Comparison of ENCODE assay signal across 9 cellular contexts in the genomic region with DNA sequence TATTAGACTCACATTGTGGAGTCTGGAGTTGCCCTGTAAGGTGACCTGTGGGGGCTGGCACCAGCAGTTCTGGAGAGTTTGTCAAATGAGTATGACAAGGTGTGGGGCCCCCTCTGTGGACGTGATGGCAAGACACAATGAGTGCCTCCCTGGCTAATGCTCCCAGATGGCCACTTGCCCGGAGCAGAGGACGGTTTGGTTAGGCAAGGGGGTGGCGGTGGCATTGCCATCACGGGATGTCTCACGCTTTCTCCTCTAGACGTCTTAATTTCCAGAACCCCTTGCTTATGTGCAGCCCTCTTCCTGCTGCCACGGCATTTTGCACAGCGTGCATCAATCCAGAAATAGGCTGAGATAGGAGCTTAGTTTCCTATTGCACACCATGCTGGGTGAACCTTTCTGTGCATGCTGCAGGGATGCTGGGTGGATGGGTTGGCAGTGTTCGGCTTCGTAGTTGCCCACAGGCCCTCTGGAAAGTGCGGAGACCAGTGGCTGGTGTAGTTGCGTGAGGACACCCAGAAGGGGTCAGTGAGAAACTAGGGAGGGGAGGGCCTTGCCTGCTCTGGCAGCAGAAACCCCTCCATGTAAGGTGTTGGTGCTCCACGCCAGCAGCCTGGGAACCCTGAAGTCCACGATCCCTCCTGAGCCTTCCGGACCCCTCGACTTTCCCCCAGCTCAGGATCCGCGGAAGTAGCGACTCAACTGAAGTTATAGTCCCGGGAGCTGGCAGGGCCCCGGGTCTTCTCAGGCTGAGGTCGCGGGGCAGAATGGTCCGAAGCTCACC. TPM values are rescaled to one million over a fixed set of nuclear protein-coding genes. Genes with fewer than 3 reads are reported as not detected.
DNase-seq lines count a peak whose midpoint lies in the region; ATAC-seq and TF ChIP-seq lines count a peak whose summit lies in the region.
"Had no signal": no experiment of that assay in that cellular context is flagged by ENCODE, and none has a peak within 500 bp of the region (broad histone marks: within the 10 kb centered on the region; RNA-seq: fewer than 3 reads in every experiment).

No MANE protein-coding gene starts in this region.

- H3K27me3 ChIP-seq in parathyroid adenoma (ENCODE audit: control insufficient read depth, insufficient read depth, low read length) = no peaks in the 10 kb centered on the region

- H2AFZ ChIP-seq in parathyroid adenoma = peak overlapping the region; percentile 89

- H3K4me2 ChIP-seq in parathyroid adenoma (ENCODE audit: low read length) = peak overlapping the region; percentile 69

- peak overlapping the region; percentile 81 for H3K4me3 ChIP-seq in parathyroid adenoma (ENCODE audit: low read depth, low read length)

- no peaks in the 10 kb centered on the region for H3K36me3 Mint-ChIP-seq in glutamatergic neuron (ENCODE audit: unreplicated experiment)

- H3K4me3 Mint-ChIP-seq in glutamatergic neuron (ENCODE audit: unreplicated experiment) = peak overlapping the region; percentile 93

- no peaks in the 10 kb centered on the region for H3K36me3 ChIP-seq in parathyroid adenoma (ENCODE audit: control insufficient read depth, insufficient read depth, low read length)

- H3K4me1 Mint-ChIP-seq in glutamatergic neuron (ENCODE audit: low read depth, unreplicated experiment) = peaks cover 11% of the 10 kb centered on the region

- H3K9me3 ChIP-seq in parathyroid adenoma (ENCODE audit: control insufficient read depth, low read length) = no peaks in the 10 kb centered on the region

- peak; percentile 19 for DNase-seq in stimulated activated CD4-positive, alpha-beta T cell treated with anti-CD3 and anti-CD28 coated beads, Interleukin-12 subunit alpha, Interleukin-12 subunit beta, amount 100 ng/mL, for 4 hours
- no peak for DNase-seq in stimulated activated CD4-positive, alpha-beta T cell treated with anti-CD3 and anti-CD28 coated beads, Interleukin-4, amount 100 ng/mL, for 4 hours
- peak; percentile 48 for DNase-seq in M059J (ENCODE audit: low read depth)
- DNase-seq in activated naive CD4-positive, alpha-beta T cell treated with Interleukin-2 at 50 U/mL for 16 hours = peak; percentile 4
- peak; percentile 31 for DNase-seq in glutamatergic neuron
- no peak for DNase-seq in DMS153 (lab: John Stamatoyannopoulos, UW)

- H3K79me2 ChIP-seq in parathyroid adenoma = no peaks in the 10 kb centered on the region

- peaks cover 27% of the 10 kb centered on the region for H3K9me3 Mint-ChIP-seq in glutamatergic neuron (ENCODE audit: unreplicated experiment)

- H3K4me1 ChIP-seq in parathyroid adenoma = peaks cover 7% of the 10 kb centered on the region

- peak overlapping the region; percentile 80 for H3K27ac Mint-ChIP-seq in glutamatergic neuron (ENCODE audit: unreplicated experiment)

- H3K27me3 Mint-ChIP-seq in glutamatergic neuron (ENCODE audit: unreplicated experiment) = peaks cover 13% of the 10 kb centered on the region

- ATAC-seq in GM21825 (IDR thresholded peaks at IDR 0.05; ENCODE audit: unreplicated experiment) = no peak

- peak overlapping the region; percentile 70 for H3K9ac ChIP-seq in parathyroid adenoma

- peak overlapping the region; percentile 93 for H3K27ac ChIP-seq in parathyroid adenoma

- TF ChIP-seq CTCF in glutamatergic neuron (IDR thresholded peaks at IDR 0.05; ENCODE audit: partially characterized antibody, unreplicated experiment) = no peak
- peak; percentile 5 for TF ChIP-seq CTCF in parathyroid adenoma (IDR thresholded peaks at IDR 0.05)

RNA-seq across cellular contexts. Expression of a gene that starts 18.1 kb away (rescaled TPM):
- total RNA-seq in M059J (2014; rRNA removed; shearing (Covaris generic)) = 2.0 and 2.1 TPM in 2 replicates
- 46.9 TPM for total RNA-seq in glutamatergic neuron (ENCODE audit: unreplicated experiment)

RNA-seq across cellular contexts. Expression of a gene that starts 44.2 kb away (rescaled TPM):
- not detected in 2 replicates for total RNA-seq in M059J (2014; rRNA removed; shearing (Covaris generic))
- not detected for total RNA-seq in glutamatergic neuron (ENCODE audit: unreplicated experiment)
- total RNA-seq: pulmonary artery endothelial cell had no signal

RNA-seq across cellular contexts. Expression of a gene that starts 49.6 kb away (rescaled TPM):
- not detected in 2 replicates for total RNA-seq in M059J (2014; rRNA removed; shearing (Covaris generic))
- not detected for total RNA-seq in glutamatergic neuron (ENCODE audit: unreplicated experiment)
- total RNA-seq: pulmonary artery endothelial cell had no signal

Comparison
In these comparisons a context has a peak if more than half of its experiments do, and no peak if none do; other contexts are left out.
1. DNase-seq: peak in stimulated activated CD4-positive, alpha-beta T cell treated with anti-CD3 and anti-CD28 coated beads, Interleukin-12 subunit alpha, Interleukin-12 subunit beta, amount 100 ng/mL, for 4 hours (single experiment), M059J (single experiment), activated naive CD4-positive, alpha-beta T cell treated with Interleukin-2 at 50 U/mL for 16 hours (single experiment) and glutamatergic neuron (single experiment); none in stimulated activated CD4-positive, alpha-beta T cell treated with anti-CD3 and anti-CD28 coated beads, Interleukin-4, amount 100 ng/mL, for 4 hours (0 of 2) and DMS153 (single experiment).
2. RNA of a gene that starts 18.1 kb away (total RNA-seq): 46.9 TPM in glutamatergic neuron (single experiment); 2.0 to 2.1 TPM in M059J; every median in the first group is over 10 times any median in the second.